In genomic region chr10:124101351-124101750, GRCh38 we compare ENCODE assay signal across 22 cellular contexts. TPM values are rescaled to one million over a fixed set of nuclear protein-coding genes. Genes with fewer than 3 reads are reported as not detected.
A peak's percentile ranks its signal among the peaks of the same experiment; 100 is the strongest.
DNase-seq lines count a peak whose midpoint lies in the region; ATAC-seq, FAIRE-seq and TF ChIP-seq lines count a peak whose summit lies in the region.
"Had no signal": no experiment of that assay in that cellular context is flagged by ENCODE, and none has a peak within 500 bp of the region (broad histone marks: within the 10 kb centered on the region; RNA-seq: fewer than 3 reads in every experiment).

No MANE protein-coding gene starts in this region.

- no peak overlapping the region for H4K8ac ChIP-seq in neuronal stem cell (ENCODE audit: low read depth, low read length)

- H3K14ac ChIP-seq in neuronal stem cell (ENCODE audit: low read length): no peak overlapping the region

- no peaks in the 10 kb centered on the region for H3K79me2 ChIP-seq in mammary epithelial cell (ENCODE audit: insufficient read depth, low read length)

- H3K9me3 Mint-ChIP-seq in MCF 10A (ENCODE audit: unreplicated experiment): no peaks in the 10 kb centered on the region
- peaks cover 3 to 13% of the 10 kb centered on the region in 2 donors for H3K9me3 Mint-ChIP-seq in stimulated activated naive B cell treated with anti-CD40 and anti-IgM and Interleukin-4, amounts not matched to agents 10 μg/mL and 1 μg/mL and 100 μg/mL, for 72 hours

- in situ Hi-C loops in mammary epithelial cell (cut with MboI; ENCODE audit: low sequenced_read_pairs in 2 of 2): no loop called here

- H3K4me3 Mint-ChIP-seq in MCF 10A (ENCODE audit: unreplicated experiment): no peak overlapping the region
- H3K4me3 Mint-ChIP-seq in stimulated activated naive B cell treated with anti-CD40 and anti-IgM and Interleukin-4, amounts not matched to agents 10 μg/mL and 1 μg/mL and 100 μg/mL, for 72 hours: no peak overlapping the region
- H3K4me3 Mint-ChIP-seq: CD4-positive, alpha-beta T cell; HFFc6 had no signal

- H3K79me1 ChIP-seq in neuronal stem cell (ENCODE audit: low read depth, low read length): no peaks in the 10 kb centered on the region

- H3K4me2 ChIP-seq in mammary epithelial cell (ENCODE audit: insufficient read depth, low read depth, low read length) (no peak overlapping the region), neuronal stem cell (ENCODE audit: insufficient read depth, low read length, poor library complexity, severe bottlenecking) (no peak overlapping the region)
- H3K4me2 ChIP-seq: A549 had no signal

- H3K4me3 ChIP-seq in mammary epithelial cell (replicated peaks in 1 of 3; ENCODE audit: insufficient read depth in 1 of 3, low read depth in 2 of 3, low read length in 3 of 3) (no peak overlapping the region), bronchial epithelial cell (ENCODE audit: low read depth, low read length) (no peak overlapping the region), neuronal stem cell (ENCODE audit: low read length in 2 of 2) (no peak overlapping the region)
- H3K4me3 ChIP-seq: A549 had no signal

- no peak overlapping the region for H2BK12ac ChIP-seq in neuronal stem cell (ENCODE audit: low read length)

- BruUV-seq in mammary epithelial cell (replicated peaks; lab: Mats Ljungman, UMichigan) (no TSS peak), MCF 10A (replicated peaks; lab: Mats Ljungman, UMichigan) (no TSS peak)

- POLR2A ChIA-PET in MCF 10A (lab: Yijun Ruan, JAX): interaction anchor here (6.9 kb wide), 1 partner anchor 8 kb away, joined by 96 read pairs; the partner anchor contains the start of gene CHST15

- H3K27me3 ChIP-seq in mammary epithelial cell (ENCODE audit: insufficient read depth, low read length): no peaks in the 10 kb centered on the region
- H3K27me3 ChIP-seq in bronchial epithelial cell (ENCODE audit: control insufficient read depth, insufficient read depth, low read length): no peaks in the 10 kb centered on the region
- peaks cover 0 to 17% (median 2%) of the 10 kb centered on the region in 3 experiments for H3K27me3 ChIP-seq in neuronal stem cell (ENCODE audit: control insufficient read depth in 3 of 3, insufficient read depth in 3 of 3, low read depth in 1 of 3, low read length in 3 of 3)
- H3K27me3 ChIP-seq: BE2C had no signal

- H3K4me1 ChIP-seq in mammary epithelial cell (ENCODE audit: insufficient read depth, low read length) (peaks cover 21% of the 10 kb centered on the region), neuronal stem cell (ENCODE audit: control insufficient read depth in 2 of 2, insufficient read depth in 1 of 2, low read depth in 1 of 2, low read length in 2 of 2) (peaks cover 2% of the 10 kb centered on the region in 2 donors)
- H3K4me1 ChIP-seq: BE2C, Caco-2 had no signal

- H2AK5ac ChIP-seq in neuronal stem cell (ENCODE audit: low read depth, low read length): peak overlapping the region; percentile 67

- H3K9me3 ChIP-seq in mammary epithelial cell (replicated peaks; ENCODE audit: insufficient read depth, low read length) (peaks cover 2% of the 10 kb centered on the region), neuronal stem cell (replicated peaks in 1 of 2; ENCODE audit: control insufficient read depth in 2 of 2, insufficient read depth in 1 of 2, low read depth in 1 of 2, low read length in 2 of 2) (peaks cover 2% of the 10 kb centered on the region in 2 donors)

- DNase-seq in mammary epithelial cell (peak; percentile 63), MCF 10A (ENCODE audit: unreplicated experiment) (no peak), bronchial epithelial cell (ENCODE audit: low read depth) (peak; percentile 76), neuronal stem cell (ENCODE audit: low spot score) (no peak), NCI-H1105 (lab: John Stamatoyannopoulos, UW) (no peak)
- no peak for DNase-seq in stimulated activated naive B cell treated with anti-CD40 and anti-IgM and Interleukin-4, amounts not matched to agents 10 μg/mL and 1 μg/mL and 100 μg/mL, for 72 hours
- DNase-seq: BE2C; Caco-2; CD4-positive, alpha-beta T cell; GOT3; H7; HFFc6 had no signal

- TF ChIP-seq CTCF in mammary epithelial cell (conservative IDR thresholded peaks at IDR 0.05 in 1 of 2, IDR thresholded peaks at IDR 0.05 in 1 of 2; ENCODE audit: extremely low read depth in 1 of 2, insufficient read depth in 1 of 2, low read depth in 1 of 2, low read length in 2 of 2): no peak
- TF ChIP-seq CTCF in MCF 10A (IDR thresholded peaks at IDR 0.05; ENCODE audit: unreplicated experiment): no peak
- TF ChIP-seq CTCF in bronchial epithelial cell (IDR thresholded peaks at IDR 0.05; ENCODE audit: insufficient read depth, low read length, severe bottlenecking): no peak

- no peak overlapping the region for H3K23ac ChIP-seq in neuronal stem cell (ENCODE audit: low read depth, low read length, poor library complexity)

- CTCF ChIA-PET in mammary epithelial cell (lab: Charles Lee; ENCODE audit: low non-redundant PET) (no interaction called here), MCF 10A (lab: Yijun Ruan, JAX) (interaction anchor here (0.6 kb wide), 1 partner anchor 32 kb away, joined by 7 read pairs; no protein-coding TSS in a partner anchor)

- dilution Hi-C loops in mammary epithelial cell (cut with HindIII; ENCODE audit: low sequenced_read_pairs): no loop called here

- H3K4me1 Mint-ChIP-seq in MCF 10A (ENCODE audit: insufficient read depth, unreplicated experiment): peaks cover 25% of the 10 kb centered on the region
- peaks cover 38 to 53% of the 10 kb centered on the region in 2 donors for H3K4me1 Mint-ChIP-seq in stimulated activated naive B cell treated with anti-CD40 and anti-IgM and Interleukin-4, amounts not matched to agents 10 μg/mL and 1 μg/mL and 100 μg/mL, for 72 hours

- H4K20me1 ChIP-seq in mammary epithelial cell (ENCODE audit: insufficient read depth, low read length): no peaks in the 10 kb centered on the region

- H3K27ac ChIP-seq in mammary epithelial cell (ENCODE audit: insufficient read depth, low read depth, low read length) (no peak overlapping the region), neuronal stem cell (replicated peaks; ENCODE audit: low read length) (no peak overlapping the region)
- H3K27ac ChIP-seq: 22Rv1, A549, C4-2B had no signal

- no peak overlapping the region for H3K27ac Mint-ChIP-seq in MCF 10A (ENCODE audit: low read depth, unreplicated experiment)
- H3K27ac Mint-ChIP-seq in stimulated activated naive B cell treated with anti-CD40 and anti-IgM and Interleukin-4, amounts not matched to agents 10 μg/mL and 1 μg/mL and 100 μg/mL, for 72 hours: peak overlapping the region; percentile 84
- H3K27ac Mint-ChIP-seq: CD4-positive, alpha-beta T cell; HFFc6 had no signal

- H3K4ac ChIP-seq in neuronal stem cell (ENCODE audit: low read length): no peak overlapping the region

- no peak overlapping the region for H2AFZ ChIP-seq in mammary epithelial cell (ENCODE audit: low read depth, low read length)
- H2AFZ ChIP-seq in neuronal stem cell (ENCODE audit: low read length): no peak overlapping the region

- H2BK5ac ChIP-seq in neuronal stem cell (ENCODE audit: low read length): no peak overlapping the region

- no peak overlapping the region for H2BK120ac ChIP-seq in neuronal stem cell (ENCODE audit: low read depth, low read length)

- no peak overlapping the region for H3K18ac ChIP-seq in neuronal stem cell (ENCODE audit: low read length)

- H2BK15ac ChIP-seq in neuronal stem cell (ENCODE audit: low read length): no peak overlapping the region

- H3K27me3 Mint-ChIP-seq in MCF 10A (ENCODE audit: insufficient read depth, unreplicated experiment): no peaks in the 10 kb centered on the region
- H3K27me3 Mint-ChIP-seq in stimulated activated naive B cell treated with anti-CD40 and anti-IgM and Interleukin-4, amounts not matched to agents 10 μg/mL and 1 μg/mL and 100 μg/mL, for 72 hours: peaks cover 0 to 10% of the 10 kb centered on the region in 2 donors

- H4K91ac ChIP-seq in neuronal stem cell (ENCODE audit: low read depth, low read length, poor library complexity): no peak overlapping the region

- WGBS in mammary epithelial cell (ENCODE audit: low coverage, missing lambda C conversion rate): 85% methylated on average over 2 of the region's 2 CpGs
- WGBS in neuronal stem cell (ENCODE audit: extremely low coverage in 2 of 2, insufficient read length in 2 of 2, insufficient replicate concordance in 1 of 2), 2 donors: no CpG with 5 or more reads among the region's 2 CpGs

- no peak for ATAC-seq in stimulated activated naive B cell treated with anti-CD40 and anti-IgM and Interleukin-4, amounts not matched to agents 10 μg/mL and 1 μg/mL and 100 μg/mL, for 72 hours (replicated peaks)
- no peak for ATAC-seq in GM21390 (IDR thresholded peaks at IDR 0.05; ENCODE audit: unreplicated experiment)
- no peak for ATAC-seq in GM21367 (IDR thresholded peaks at IDR 0.05; ENCODE audit: unreplicated experiment)
- ATAC-seq: A549, HCT116 had no signal

- no peaks in the 10 kb centered on the region for H3K36me3 ChIP-seq in mammary epithelial cell (ENCODE audit: insufficient read depth, low read length)
- H3K36me3 ChIP-seq in bronchial epithelial cell (ENCODE audit: control insufficient read depth, insufficient read depth, low read length): no peaks in the 10 kb centered on the region
- H3K36me3 ChIP-seq in neuronal stem cell (replicated peaks in 1 of 2; ENCODE audit: control insufficient read depth in 2 of 2, insufficient read depth in 2 of 2, low read length in 2 of 2): no peaks in the 10 kb centered on the region
- H3K36me3 ChIP-seq: BE2C had no signal

- intact Hi-C loops in mammary epithelial cell (cut with micrococcal nuclease): no loop called here
- intact Hi-C loops in MCF 10A (cut with micrococcal nuclease): no loop called here

- H3K36me3 Mint-ChIP-seq in MCF 10A (ENCODE audit: insufficient read depth, unreplicated experiment): no peaks in the 10 kb centered on the region
- peaks cover 15 to 17% of the 10 kb centered on the region in 2 donors for H3K36me3 Mint-ChIP-seq in stimulated activated naive B cell treated with anti-CD40 and anti-IgM and Interleukin-4, amounts not matched to agents 10 μg/mL and 1 μg/mL and 100 μg/mL, for 72 hours

- no peak for FAIRE-seq in bronchial epithelial cell (lab: Jason Lieb, UNC)
- FAIRE-seq: A549, D721Med, G401.6, GM12891, HTR-8/SVneo had no signal

- no peak overlapping the region for H3K9ac ChIP-seq in mammary epithelial cell (ENCODE audit: insufficient read depth, low read length)
- no peak overlapping the region for H3K9ac ChIP-seq in neuronal stem cell (ENCODE audit: low read depth, low read length, poor library complexity)

RNA-seq across cellular contexts. Expression of gene CHST15, which starts 8.0 kb away (rescaled TPM):
- total RNA-seq in mammary epithelial cell (10 to 100 TPM; 47.3 to 61.0 TPM), MCF 10A (2022) (32.8 and 38.8 TPM in 2 replicates), bronchial epithelial cell (11.1 and 12.8 TPM in 2 replicates)
- 24.5 TPM for polyA plus RNA-seq in mammary epithelial cell
- polyA minus RNA-seq in mammary epithelial cell: 60.0 TPM
- 0.42 TPM for polyA plus RNA-seq in neuronal stem cell (2013, experiment 1 of 2)
- polyA plus RNA-seq in neuronal stem cell (2013, experiment 2 of 2): 0.43 TPM

Comparison
In these comparisons a context has a peak if more than half of its experiments do, and no peak if none do; other contexts are left out.
1. DNase-seq: peak in mammary epithelial cell (single experiment) and bronchial epithelial cell (single experiment); none in MCF 10A (single experiment), neuronal stem cell (single experiment), stimulated activated naive B cell treated with anti-CD40 and anti-IgM and Interleukin-4, amounts not matched to agents 10 μg/mL and 1 μg/mL and 100 μg/mL, for 72 hours (single experiment) and NCI-H1105 (single experiment).